28 cellular contexts compared by ENCODE assay signal in the genomic region with DNA sequence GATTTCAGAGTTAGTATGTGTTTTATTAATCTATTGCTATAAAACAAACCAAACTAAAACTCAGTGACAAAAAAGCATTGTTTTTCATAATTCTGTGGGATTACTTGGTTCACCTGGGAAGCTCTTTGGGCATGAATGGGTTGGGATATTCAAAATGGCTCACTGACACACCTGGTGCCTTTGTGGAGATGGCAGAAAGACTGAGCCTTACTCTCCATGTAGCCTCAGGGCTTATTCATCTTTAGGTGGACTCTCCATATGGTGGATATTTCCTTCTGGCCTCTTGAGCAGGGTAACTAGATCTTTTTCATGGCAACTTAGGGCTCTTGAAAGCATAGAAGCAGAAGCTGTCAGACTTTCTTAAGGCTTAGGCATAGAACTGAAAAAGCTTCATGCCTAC.
"Had no signal": no experiment of that assay in that cellular context is flagged by ENCODE, and none has a peak within 500 bp of the region (broad histone marks: within the 10 kb centered on the region; RNA-seq: fewer than 3 reads in every experiment).

No MANE protein-coding gene starts in this region.

- H3K27ac ChIP-seq: neural progenitor cell, ovary, parathyroid adenoma, psoas muscle, right lobe of liver, sigmoid colon, stomach, thoracic aorta, thyroid gland, tibial nerve, upper lobe of right lung, uterus had no signal

- H2AFZ ChIP-seq: neural progenitor cell, parathyroid adenoma had no signal

- H3K9me3 ChIP-seq: ovary, psoas muscle, right lobe of liver, sigmoid colon, thoracic aorta, thyroid gland, upper lobe of right lung, uterus had no signal

- H3K9ac ChIP-seq: neural progenitor cell, parathyroid adenoma had no signal

- H3K4me2 ChIP-seq: neural progenitor cell had no signal

- H3K27ac Mint-ChIP-seq: natural killer cell; nephron; neural progenitor cell; progenitor cell of endocrine pancreas; stimulated activated effector memory CD8-positive, alpha-beta T cell treated with anti-CD3 and anti-CD28 coated beads, Interleukin-12 subunit alpha, Interleukin-12 subunit beta, amount 100 ng/mL, for 72 hours; stimulated activated naive B cell treated with anti-CD40 and anti-IgM and Interleukin-4, amounts not matched to agents 10 μg/mL and 1 μg/mL and 100 μg/mL, for 72 hours; stimulated activated naive CD8-positive, alpha-beta T cell treated with anti-CD3 and anti-CD28 coated beads, Interleukin-15, Interleukin-2, amounts not matched to agents 100 ng/mL and 50 ng/mL, for 24 hours had no signal

- H3K4me1 Mint-ChIP-seq: natural killer cell; nephron; stimulated activated effector memory CD8-positive, alpha-beta T cell treated with anti-CD3 and anti-CD28 coated beads, Interleukin-12 subunit alpha, Interleukin-12 subunit beta, amount 100 ng/mL, for 72 hours; stimulated activated naive B cell treated with anti-CD40 and anti-IgM and Interleukin-4, amounts not matched to agents 10 μg/mL and 1 μg/mL and 100 μg/mL, for 72 hours had no signal

- H3K4me3 Mint-ChIP-seq: natural killer cell; nephron; neural progenitor cell; stimulated activated effector memory CD8-positive, alpha-beta T cell treated with anti-CD3 and anti-CD28 coated beads, Interleukin-12 subunit alpha, Interleukin-12 subunit beta, amount 100 ng/mL, for 72 hours; stimulated activated naive B cell treated with anti-CD40 and anti-IgM and Interleukin-4, amounts not matched to agents 10 μg/mL and 1 μg/mL and 100 μg/mL, for 72 hours; stimulated activated naive CD8-positive, alpha-beta T cell treated with anti-CD3 and anti-CD28 coated beads, Interleukin-15, Interleukin-2, amounts not matched to agents 100 ng/mL and 50 ng/mL, for 24 hours had no signal

- H3K4me3 ChIP-seq: neural progenitor cell, ovary, psoas muscle, right lobe of liver, sigmoid colon, stomach, thoracic aorta, thyroid gland, tibial nerve, upper lobe of right lung, uterus had no signal

- H3K4me1 ChIP-seq: neural progenitor cell, parathyroid adenoma, psoas muscle, right lobe of liver, stomach, thyroid gland, tibial nerve, upper lobe of right lung, uterus had no signal

- DNase-seq: natural killer cell; occipital lobe; ovary; posterior cingulate gyrus; psoas muscle; right cardiac atrium; right lobe of liver; small intestine; stimulated activated CD4-positive, alpha-beta T cell treated with anti-CD3 and anti-CD28 coated beads, Interleukin-15, amount 100 ng/mL, for 24 hours; stimulated activated CD4-positive, alpha-beta T cell treated with anti-CD3 and anti-CD28 coated beads, Interleukin-2, amount 100 ng/mL, for 24 hours; stimulated activated CD4-positive, alpha-beta T cell treated with anti-CD3 and anti-CD28 coated beads, Interleukin-2, amount 100 ng/mL, for 48 hours; stimulated activated CD4-positive, alpha-beta T cell treated with anti-CD3 and anti-CD28 coated beads, Interleukin-4, amount 100 ng/mL, for 24 hours; stimulated activated naive B cell treated with anti-CD40 and anti-IgM and Interleukin-4, amounts not matched to agents 10 μg/mL and 1 μg/mL and 100 μg/mL, for 72 hours; stimulated activated naive CD4-positive, alpha-beta T cell treated with Interleukin-2 at 50 U/mL for 16 hours; stomach; thyroid gland; trophoblast cell; upper lobe of right lung; uterus had no signal

- H3K27me3 Mint-ChIP-seq: progenitor cell of endocrine pancreas; stimulated activated naive B cell treated with anti-CD40 and anti-IgM and Interleukin-4, amounts not matched to agents 10 μg/mL and 1 μg/mL and 100 μg/mL, for 72 hours; stimulated activated naive CD8-positive, alpha-beta T cell treated with anti-CD3 and anti-CD28 coated beads, Interleukin-15, Interleukin-2, amounts not matched to agents 100 ng/mL and 50 ng/mL, for 24 hours had no signal

- H3K27me3 ChIP-seq: neural progenitor cell, ovary, right lobe of liver, sigmoid colon, stomach, thyroid gland, tibial nerve, upper lobe of right lung, uterus had no signal

- H3K36me3 Mint-ChIP-seq: neural progenitor cell; stimulated activated effector memory CD8-positive, alpha-beta T cell treated with anti-CD3 and anti-CD28 coated beads, Interleukin-12 subunit alpha, Interleukin-12 subunit beta, amount 100 ng/mL, for 72 hours; stimulated activated naive B cell treated with anti-CD40 and anti-IgM and Interleukin-4, amounts not matched to agents 10 μg/mL and 1 μg/mL and 100 μg/mL, for 72 hours had no signal

- H3K36me3 ChIP-seq: neural progenitor cell, ovary, right lobe of liver, sigmoid colon, stomach, thoracic aorta, thyroid gland, tibial nerve, upper lobe of right lung, uterus had no signal
